Comparison of ENCODE assay signal across 1 cellular context in the genomic region with DNA sequence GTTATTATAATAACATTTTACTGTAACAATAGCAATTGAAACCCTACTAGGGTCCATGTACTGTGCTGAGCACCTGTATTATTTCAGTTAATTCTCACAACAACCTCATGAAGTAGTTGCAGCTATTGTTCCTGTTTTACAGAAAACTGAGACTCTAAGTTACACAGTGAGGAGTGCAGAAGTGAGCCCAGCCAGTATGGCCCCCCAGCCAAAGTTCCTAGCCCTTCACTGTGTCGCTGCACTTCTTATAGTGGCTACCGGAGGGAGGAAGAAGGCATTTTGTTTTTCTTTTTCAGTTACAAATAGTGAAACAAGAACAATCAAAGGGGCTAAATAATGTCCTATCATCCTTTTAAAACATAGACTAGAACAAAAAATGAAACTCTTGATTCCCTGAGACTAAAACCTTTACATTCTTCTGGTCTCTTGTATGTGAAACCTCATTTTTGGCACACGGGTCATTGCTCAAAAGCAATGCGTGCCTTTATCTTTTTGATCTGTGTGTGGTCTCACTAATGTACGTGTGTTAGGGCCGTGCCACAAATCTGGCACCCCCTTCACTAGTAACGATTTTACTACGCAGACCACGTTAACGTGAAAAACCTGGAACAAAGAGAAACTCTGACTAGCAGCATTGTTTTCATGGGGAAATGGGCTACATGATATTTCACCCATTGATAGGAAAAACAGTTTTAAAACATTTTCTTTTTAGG.
TF ChIP-seq lines count a peak whose summit lies in the region.

No MANE protein-coding gene starts in this region.

TF ChIP-seq in SK-N-SH, 30 proteins besides CTCF, POLR2A, EP300 and RAD21 (continued from another document):
- TF ChIP-seq CHD2 (IDR thresholded peaks at IDR 0.05; ENCODE audit: low read length, partially characterized antibody): no peak
- TF ChIP-seq MXI1 (IDR thresholded peaks at IDR 0.05; ENCODE audit: low read depth, low read length): no peak
- TF ChIP-seq, protein P1, sequence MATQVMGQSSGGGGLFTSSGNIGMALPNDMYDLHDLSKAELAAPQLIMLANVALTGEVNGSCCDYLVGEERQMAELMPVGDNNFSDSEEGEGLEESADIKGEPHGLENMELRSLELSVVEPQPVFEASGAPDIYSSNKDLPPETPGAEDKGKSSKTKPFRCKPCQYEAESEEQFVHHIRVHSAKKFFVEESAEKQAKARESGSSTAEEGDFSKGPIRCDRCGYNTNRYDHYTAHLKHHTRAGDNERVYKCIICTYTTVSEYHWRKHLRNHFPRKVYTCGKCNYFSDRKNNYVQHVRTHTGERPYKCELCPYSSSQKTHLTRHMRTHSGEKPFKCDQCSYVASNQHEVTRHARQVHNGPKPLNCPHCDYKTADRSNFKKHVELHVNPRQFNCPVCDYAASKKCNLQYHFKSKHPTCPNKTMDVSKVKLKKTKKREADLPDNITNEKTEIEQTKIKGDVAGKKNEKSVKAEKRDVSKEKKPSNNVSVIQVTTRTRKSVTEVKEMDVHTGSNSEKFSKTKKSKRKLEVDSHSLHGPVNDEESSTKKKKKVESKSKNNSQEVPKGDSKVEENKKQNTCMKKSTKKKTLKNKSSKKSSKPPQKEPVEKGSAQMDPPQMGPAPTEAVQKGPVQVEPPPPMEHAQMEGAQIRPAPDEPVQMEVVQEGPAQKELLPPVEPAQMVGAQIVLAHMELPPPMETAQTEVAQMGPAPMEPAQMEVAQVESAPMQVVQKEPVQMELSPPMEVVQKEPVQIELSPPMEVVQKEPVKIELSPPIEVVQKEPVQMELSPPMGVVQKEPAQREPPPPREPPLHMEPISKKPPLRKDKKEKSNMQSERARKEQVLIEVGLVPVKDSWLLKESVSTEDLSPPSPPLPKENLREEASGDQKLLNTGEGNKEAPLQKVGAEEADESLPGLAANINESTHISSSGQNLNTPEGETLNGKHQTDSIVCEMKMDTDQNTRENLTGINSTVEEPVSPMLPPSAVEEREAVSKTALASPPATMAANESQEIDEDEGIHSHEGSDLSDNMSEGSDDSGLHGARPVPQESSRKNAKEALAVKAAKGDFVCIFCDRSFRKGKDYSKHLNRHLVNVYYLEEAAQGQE (IDR thresholded peaks at IDR 0.05; ENCODE audit: low read depth, low read length): no peak
- no peak for TF ChIP-seq MEF2A (IDR thresholded peaks at IDR 0.05; ENCODE audit: borderline replicate concordance, low read depth)
- no peak for TF ChIP-seq RFX5 (IDR thresholded peaks at IDR 0.05; ENCODE audit: low read length)
- TF ChIP-seq SIN3A (IDR thresholded peaks at IDR 0.05; ENCODE audit: borderline replicate concordance, low read depth, low read length): no peak
- TF ChIP-seq GATA2 (CRISPR knock-in tag; IDR thresholded peaks at IDR 0.05): no peak
